Comparison of ENCODE assay signal across 8 cellular contexts in the genomic region with DNA sequence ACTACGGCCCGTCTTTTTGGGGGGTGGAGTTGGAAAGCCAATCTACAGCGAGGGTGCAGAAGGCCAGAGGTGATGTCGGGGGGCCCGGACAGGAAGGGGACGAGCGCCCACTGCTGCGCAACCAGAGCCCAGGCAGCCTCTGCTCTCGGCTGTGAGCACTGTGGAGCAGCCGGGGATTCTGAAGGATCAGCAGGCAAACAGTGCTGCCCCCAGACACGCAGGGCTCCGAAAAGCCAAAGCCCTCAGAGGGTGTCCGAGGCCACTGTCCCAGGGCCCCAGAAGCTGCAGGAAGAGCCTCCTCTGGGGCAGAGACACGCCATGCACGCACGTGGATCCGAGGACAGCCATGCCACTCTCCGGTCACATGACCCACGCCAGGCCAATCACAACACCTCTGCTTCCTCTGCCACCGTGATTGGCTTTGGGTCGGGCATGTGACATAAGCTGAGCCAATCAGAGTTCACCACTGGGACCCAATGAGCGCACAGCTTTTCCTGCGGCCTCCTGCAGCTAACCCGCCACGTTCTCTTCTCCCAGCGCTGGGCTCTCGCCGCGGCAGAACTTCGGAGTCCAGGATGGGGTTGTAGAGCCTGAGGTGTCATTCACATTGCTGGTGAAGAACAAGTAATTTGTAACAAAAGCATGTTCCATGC. TPM values are rescaled to one million over a fixed set of nuclear protein-coding genes. Genes with fewer than 3 reads are reported as not detected.
DNase-seq lines count a peak whose midpoint lies in the region; ATAC-seq and TF ChIP-seq lines count a peak whose summit lies in the region.

No MANE protein-coding gene starts in this region.

- H3K9me3 ChIP-seq in PC-9 (ENCODE audit: insufficient read depth, low read depth) = no peaks in the 10 kb centered on the region

- no peak overlapping the region for H2AFZ ChIP-seq in PC-9

- POLR2A ChIA-PET in PC-9 (lab: Charles Lee; ENCODE audit: unreplicated experiment) = interaction anchor here (0.7 kb wide), 1 partner anchor 68 kb away, joined by 3 read pairs; no protein-coding TSS in a partner anchor

- no peaks in the 10 kb centered on the region for H3F3A ChIP-seq in PC-9 (ENCODE audit: insufficient read depth, low read depth)

- H3K4me1 ChIP-seq in PC-9 (replicated peaks; ENCODE audit: insufficient read depth) = no peaks in the 10 kb centered on the region

- no peaks in the 10 kb centered on the region for H3K79me2 ChIP-seq in PC-9 (ENCODE audit: low read depth)

- H4K20me1 ChIP-seq in PC-9 (ENCODE audit: insufficient read depth) = no peaks in the 10 kb centered on the region

- TF ChIP-seq CTCF in cardiac fibroblast (IDR thresholded peaks at IDR 0.05; ENCODE audit: low read depth, low read length) (no peak), PC-9 (conservative IDR thresholded peaks at IDR 0.05) (no peak)

- no peak overlapping the region for H3K4me3 ChIP-seq in cardiac fibroblast (replicated peaks in 1 of 2; ENCODE audit: low read depth in 2 of 2, low read length in 2 of 2)
- H3K4me3 ChIP-seq in PC-9 = no peak overlapping the region

- H3K27me3 ChIP-seq in PC-9 (ENCODE audit: insufficient read depth, low read depth) = no peaks in the 10 kb centered on the region

- TF ChIP-seq POLR2A in GM18505 (IDR thresholded peaks at IDR 0.05; ENCODE audit: borderline replicate concordance, extremely low read depth, insufficient read depth, insufficient read length) = no peak

- ATAC-seq in GM18505 (IDR thresholded peaks at IDR 0.05; ENCODE audit: unreplicated experiment) (no peak), HG03457 (IDR thresholded peaks at IDR 0.05; ENCODE audit: unreplicated experiment) (no peak)

- H3K36me3 ChIP-seq in PC-9 (ENCODE audit: low read depth) = no peaks in the 10 kb centered on the region

- peak; percentile 35 for DNase-seq in COLO829 (ENCODE audit: low spot score)
- DNase-seq in M059J (ENCODE audit: low read depth) = peak; percentile 95
- peak; percentile 25 to 60 for DNase-seq in cardiac fibroblast (ENCODE audit: low read depth in 2 of 2)
- DNase-seq in medulla oblongata (ENCODE audit: extremely low spot score) = peak; percentile 79
- DNase-seq in PC-9 = no peak
- no peak for DNase-seq in stimulated activated naive CD4-positive, alpha-beta T cell treated with Interleukin-2 at 50 U/mL for 16 hours (lab: John Stamatoyannopoulos, UW)

- H3K27ac ChIP-seq in PC-9 = no peak overlapping the region

- no peak overlapping the region for H3K4me2 ChIP-seq in PC-9

- H3K9me2 ChIP-seq in PC-9 (ENCODE audit: insufficient read depth) = no peaks in the 10 kb centered on the region

- BruUV-seq in PC-9 (replicated peaks; lab: Mats Ljungman, UMichigan) = no TSS peak

- intact Hi-C loops in PC-9 (cut with micrococcal nuclease; ENCODE audit: unreplicated experiment) = no loop called here

- CTCF ChIA-PET in PC-9 (lab: Charles Lee) = no interaction called here

RNA-seq across cellular contexts. Expression of a gene that starts 40.7 kb away (rescaled TPM):
- 3,948 and 4,109 TPM in 2 replicates for total RNA-seq in M059J (2014; rRNA removed; shearing (Covaris generic))
- 3,629 and 4,502 TPM in 2 replicates for total RNA-seq in PC-9 (2021)

RNA-seq across cellular contexts. Expression of a gene that starts 56.2 kb away (rescaled TPM):
- total RNA-seq in M059J (2014; rRNA removed; shearing (Covaris generic)) = 0.69 TPM in 1 of 2 replicates, not detected in the other
- total RNA-seq in PC-9 (2021) = 4.3 and 11.5 TPM in 2 replicates

Comparison
In these comparisons a context has a peak if more than half of its experiments do, and no peak if none do; other contexts are left out.
1. DNase-seq: peak in COLO829 (single experiment), M059J (single experiment), cardiac fibroblast (2 of 2) and medulla oblongata (single experiment); none in PC-9 (0 of 2) and stimulated activated naive CD4-positive, alpha-beta T cell treated with Interleukin-2 at 50 U/mL for 16 hours (single experiment).